Comparison of ENCODE assay signal across 19 cellular contexts in genomic region chr20:61580958-61581824, GRCh38.
DNase-seq lines count a peak whose midpoint lies in the region; ATAC-seq and TF ChIP-seq lines count a peak whose summit lies in the region.
"Had no signal": no experiment of that assay in that cellular context is flagged by ENCODE, and none has a peak within 500 bp of the region (broad histone marks: within the 10 kb centered on the region; RNA-seq: fewer than 3 reads in every experiment).

No MANE protein-coding gene starts in this region.

- H3K23ac ChIP-seq in mesendoderm (ENCODE audit: low read length): no peak overlapping the region

- no peak overlapping the region for H3K27ac ChIP-seq in mesendoderm (ENCODE audit: low read depth, low read length)
- no peak overlapping the region for H3K27ac ChIP-seq in foreskin keratinocyte

- H3K18ac ChIP-seq in mesendoderm (ENCODE audit: low read length): no peak overlapping the region

- no peak overlapping the region for H2BK15ac ChIP-seq in mesendoderm (replicated peaks; ENCODE audit: low read depth)

- ATAC-seq in omental fat pad (ENCODE audit: low FRiP score) (peak; percentile 31), GM21717 (IDR thresholded peaks at IDR 0.05; ENCODE audit: unreplicated experiment) (no peak), foreskin keratinocyte (no peak)
- ATAC-seq: GM12878 had no signal

- H3K79me1 ChIP-seq in mesendoderm (ENCODE audit: low read length): no peaks in the 10 kb centered on the region

- DNase-seq in Daoy (ENCODE audit: low read depth) (peak; percentile 23), RPMI8226 (peak; percentile 42), mesendoderm (peak; percentile 13), omental fat pad (ENCODE audit: low spot score) (no peak), foreskin keratinocyte (no peak)
- no peak for DNase-seq in stimulated activated CD4-positive, alpha-beta T cell treated with anti-CD3 and anti-CD28 coated beads, Interleukin-2, amount 100 ng/mL, for 24 hours
- no peak for DNase-seq in central memory CD4-positive, alpha-beta T cell
- DNase-seq: C1 segment of cervical spinal cord; Calu3; CD4-positive, alpha-beta memory T cell; COR-L47; DMS153; DND-41; EL; GDM1; GOT3; HCEC 1CT had no signal

- no peaks in the 10 kb centered on the region for H3K79me2 ChIP-seq in mesendoderm (ENCODE audit: control insufficient read depth, insufficient read depth, low read length)

- no peak overlapping the region for H2AK5ac ChIP-seq in mesendoderm (ENCODE audit: low read length)

- WGBS in mesendoderm (ENCODE audit: extremely low coverage, insufficient coverage, low lambda C conversion rate): no CpG with 5 or more reads among the region's 16 CpGs

- H3K56ac ChIP-seq in mesendoderm (ENCODE audit: low read length): no peak overlapping the region

- no peak overlapping the region for H3K9ac ChIP-seq in mesendoderm (ENCODE audit: low read length)

- no peak overlapping the region for H3K4me3 ChIP-seq in mesendoderm (ENCODE audit: low read length)
- H3K4me3 ChIP-seq: GM12878 had no signal

- H4K8ac ChIP-seq in mesendoderm (ENCODE audit: low read depth, low read length): no peak overlapping the region

- TF ChIP-seq CTCF in omental fat pad (IDR thresholded peaks at IDR 0.05) (no peak), foreskin keratinocyte (conservative IDR thresholded peaks at IDR 0.05) (no peak)

- H2BK5ac ChIP-seq in mesendoderm (ENCODE audit: low read length): no peak overlapping the region

- H3K4me2 ChIP-seq in mesendoderm (ENCODE audit: low read length): no peak overlapping the region

- H3K4me1 ChIP-seq in mesendoderm (ENCODE audit: control insufficient read depth, low read depth, low read length) (no peaks in the 10 kb centered on the region), foreskin keratinocyte (no peaks in the 10 kb centered on the region)

- H3K36me3 ChIP-seq in mesendoderm (ENCODE audit: control insufficient read depth, insufficient read depth, low read length): no peaks in the 10 kb centered on the region

- H3K27me3 ChIP-seq in mesendoderm (ENCODE audit: insufficient read depth, low read length, poor library complexity): no peaks in the 10 kb centered on the region
- no peaks in the 10 kb centered on the region for H3K27me3 ChIP-seq in foreskin keratinocyte

- H4K5ac ChIP-seq in mesendoderm (ENCODE audit: low read length): no peak overlapping the region

- H3K4ac ChIP-seq in mesendoderm (ENCODE audit: low read depth, low read length): no peak overlapping the region

- no peak overlapping the region for H2BK120ac ChIP-seq in mesendoderm (ENCODE audit: low read depth, low read length)

Comparison
In these comparisons a context has a peak if more than half of its experiments do, and no peak if none do; other contexts are left out.
1. DNase-seq: peak in Daoy (single experiment), RPMI8226 (single experiment) and mesendoderm (single experiment); none in omental fat pad (single experiment), stimulated activated CD4-positive, alpha-beta T cell treated with anti-CD3 and anti-CD28 coated beads, Interleukin-2, amount 100 ng/mL, for 24 hours (0 of 2), central memory CD4-positive, alpha-beta T cell (single experiment) and foreskin keratinocyte (0 of 2).